Comparison of ENCODE assay signal across 8 cellular contexts in genomic region chr5:54517512-54518145, GRCh38. TPM values are rescaled to one million over a fixed set of nuclear protein-coding genes. Genes with fewer than 3 reads are reported as not detected.
DNase-seq lines count a peak whose midpoint lies in the region; ATAC-seq and TF ChIP-seq lines count a peak whose summit lies in the region.

Gene SNX18, plus strand, starts transcription at chr5:54517759. Its CDS starts 194 bp downstream, at chr5:54517953.

- peak within 1 kb of the TSS; percentile 80 for H3K9ac ChIP-seq in MM.1S (ENCODE audit: low read length)

- peak within 1 kb of the TSS; percentile 81 for H3K4me2 ChIP-seq in MM.1S (ENCODE audit: low read depth, low read length)

- H2AFZ ChIP-seq in MM.1S (ENCODE audit: low read length) = peak within 1 kb of the TSS; percentile 55; the same call in 1 of the 2 replicates

- peak within 1 kb of the TSS; percentile 69 for H3K4me3 ChIP-seq in MM.1S (ENCODE audit: low read length)
- peak within 1 kb of the TSS; percentile 91 to 100 for H3K4me3 ChIP-seq in gastroesophageal sphincter

- no CpG with 5 or more reads among the region's 88 CpGs for WGBS in gastroesophageal sphincter (ENCODE audit: low coverage in 1 of 2), 2 donors

- no peaks in the 10 kb centered on the region for H3K27me3 ChIP-seq in MM.1S (replicated peaks; ENCODE audit: insufficient read depth, low read length)
- H3K27me3 ChIP-seq in gastroesophageal sphincter = no peaks in the 10 kb centered on the region

- H3K36me3 ChIP-seq in MM.1S (replicated peaks; ENCODE audit: insufficient read depth, low read length) (no peaks in the 10 kb centered on the region; the same call in 1 of the 2 replicates), gastroesophageal sphincter (peaks cover 0 to 3% of the 10 kb centered on the region in 2 donors)

- peaks cover 21% of the 10 kb centered on the region for H3F3A ChIP-seq in MM.1S (ENCODE audit: insufficient read depth, low read length)

- TF ChIP-seq POLR2A in gastroesophageal sphincter (IDR thresholded peaks at IDR 0.05) = peak; percentile 55 to 85

- DNase-seq in GM03348 (ENCODE audit: low spot score) = peak; percentile 94
- DNase-seq in HCEC 1CT = peak; percentile 95
- peak; percentile 95 for DNase-seq in MM.1S
- DNase-seq in SK-MEL-5 (ENCODE audit: low read depth, low spot score) = peak; percentile 91
- DNase-seq in activated naive CD4-positive, alpha-beta T cell treated with Interleukin-2 at 50 U/mL for 16 hours = peak; percentile 93
- peak in 55 of 56 donors; percentile 10 to 92 (median 84) for DNase-seq in nucleus accumbens (lab: John Stamatoyannopoulos, UW)
- DNase-seq in superior temporal gyrus (ENCODE audit: extremely low spot score) = peak; percentile 95

- H4K20me1 ChIP-seq in MM.1S (ENCODE audit: insufficient read depth, low read length) = no peaks in the 10 kb centered on the region

- H3K9me2 ChIP-seq in MM.1S (replicated peaks; ENCODE audit: insufficient read depth, low read length) = no peaks in the 10 kb centered on the region

- TF ChIP-seq EP300 in gastroesophageal sphincter (IDR thresholded peaks at IDR 0.05) = no peak

- H3K4me1 ChIP-seq in MM.1S (ENCODE audit: low read length) (peaks cover 26% of the 10 kb centered on the region), gastroesophageal sphincter (peaks cover 0 to 51% (median 15%) of the 10 kb centered on the region in 3 donors)

- in situ Hi-C loops in SK-MEL-5 (cut with HindIII; ENCODE audit: low pct_unique_long_range_greater_than_20kb, low sequenced_read_pairs) = no loop called here

- peak within 1 kb of the TSS; percentile 56; the same call in 1 of the 2 replicates for H3K27ac ChIP-seq in MM.1S (ENCODE audit: low read length)
- peak within 1 kb of the TSS; percentile 76 to 98 (median 97) for H3K27ac ChIP-seq in gastroesophageal sphincter

- H3K9me3 ChIP-seq in MM.1S (replicated peaks; ENCODE audit: insufficient read depth, low read length) (no peaks in the 10 kb centered on the region), gastroesophageal sphincter (no peaks in the 10 kb centered on the region)

- peak; percentile 88 for TF ChIP-seq CTCF in MM.1S (IDR thresholded peaks at IDR 0.05; ENCODE audit: low read length)
- peak; percentile 96 to 99 (median 98) for TF ChIP-seq CTCF in gastroesophageal sphincter (IDR thresholded peaks at IDR 0.05)

- H3K79me2 ChIP-seq in MM.1S (ENCODE audit: low read length) = peaks cover 49% of the 10 kb centered on the region

- ATAC-seq in gastroesophageal sphincter = peak; percentile 96

RNA-seq across cellular contexts. Expression of gene SNX18, which starts in this region (rescaled TPM):
- 43.1 and 44.7 TPM in 2 replicates for total RNA-seq in SK-MEL-5 (2014; rRNA removed; shearing (Covaris generic))
- 41.7 and 54.9 TPM in 2 replicates for polyA plus RNA-seq in SK-MEL-5 (2015; cell fraction: cytosol; rRNA removed)
- 15.0 and 16.9 TPM in 2 replicates for polyA plus RNA-seq in SK-MEL-5 (2015; cell fraction: nucleus; rRNA removed)
- total RNA-seq in gastroesophageal sphincter = 10 to 100 TPM; 34.9 to 65.7 (median 49.2) TPM

Comparison
In these comparisons a context has a peak if more than half of its experiments do, and no peak if none do; other contexts are left out.
1. Peak in every context shown above with its lines: DNase-seq, ATAC-seq, H3K4me3 ChIP-seq and H3K27ac ChIP-seq.